Comparison of ENCODE assay signal across 13 cellular contexts in genomic region chr14:70888681-70889175, GRCh38. TPM values are rescaled to one million over a fixed set of nuclear protein-coding genes. Genes with fewer than 3 reads are reported as not detected.
DNase-seq lines count a peak whose midpoint lies in the region; ATAC-seq and TF ChIP-seq lines count a peak whose summit lies in the region.
"Had no signal": no experiment of that assay in that cellular context is flagged by ENCODE, and none has a peak within 500 bp of the region (broad histone marks: within the 10 kb centered on the region; RNA-seq: fewer than 3 reads in every experiment).

No MANE protein-coding gene starts in this region.

- H3K9ac ChIP-seq in SK-N-SH (peak overlapping the region; percentile 40; the same call in 1 of the 2 replicates), fibroblast of lung (ENCODE audit: insufficient read depth, low read length) (no peak overlapping the region)

- POLR2A ChIA-PET in SK-N-SH (lab: Yijun Ruan, JAX): no interaction called here

- CTCF ChIA-PET in activated naive CD4-positive, alpha-beta T cell treated with anti-CD3 and anti-CD28 coated beads, Interleukin-2, amount 10 ng/mL, durations not matched to agents 7 days and 5 days (lab: Charles Lee): interaction anchor here (0.6 to 10.1 kb wide), 5 partner anchors 15 to 80 kb away, joined by 3 to 128 read pairs (median 5); partner anchors contain the start of genes MAP3K9 and PCNX1
- CTCF ChIA-PET in SK-N-SH (lab: Yijun Ruan, JAX): interaction anchor here (0.8 to 1.5 kb wide), 3 partner anchors 18 to 84 kb away, joined by 3 to 9 read pairs (median 6); partner anchors contain the start of gene PCNX1

- H3K27ac Mint-ChIP-seq in activated naive CD4-positive, alpha-beta T cell treated with anti-CD3 and anti-CD28 coated beads, Interleukin-2, amount 10 ng/mL, durations not matched to agents 7 days and 5 days: peak overlapping the region; percentile 76
- H3K27ac Mint-ChIP-seq in activated naive CD4-positive, alpha-beta T cell treated with anti-CD3 and anti-CD28 coated beads, Interleukin-2, amount 50 U/mL, for 72 hours: no peak overlapping the region
- H3K27ac Mint-ChIP-seq: mesothelial cell of epicardium had no signal

- no peaks in the 10 kb centered on the region for H4K20me1 ChIP-seq in SK-N-SH (ENCODE audit: insufficient read depth)
- no peaks in the 10 kb centered on the region for H4K20me1 ChIP-seq in fibroblast of lung (ENCODE audit: control insufficient read depth, extremely low read depth, insufficient read depth, low read length)

- no peak overlapping the region for H3K4me3 ChIP-seq in SK-N-SH (ENCODE audit: low read depth in 2 of 2, low read length in 1 of 2)
- no peak overlapping the region for H3K4me3 ChIP-seq in fibroblast of lung (replicated peaks in 1 of 4; ENCODE audit: control extremely low read depth in 1 of 4, insufficient read depth in 1 of 4, low read depth in 3 of 4, low read length in 4 of 4)
- H3K4me3 ChIP-seq in MG63: no peak overlapping the region
- H3K4me3 ChIP-seq: ascending aorta had no signal

- TF ChIP-seq CTCF in SK-N-SH (IDR thresholded peaks at IDR 0.05) (no peak), fibroblast of lung (conservative IDR thresholded peaks at IDR 0.05 in 1 of 2, IDR thresholded peaks at IDR 0.05 in 1 of 2; ENCODE audit: low read depth in 1 of 2, low read length in 2 of 2) (no peak)

- no peak for TF ChIP-seq RAD21 in SK-N-SH (IDR thresholded peaks at IDR 0.05; ENCODE audit: low read length)

- no peak for ATAC-seq in activated naive CD4-positive, alpha-beta T cell treated with anti-CD3 and anti-CD28 coated beads, Interleukin-2, amount 50 U/mL, for 72 hours
- no peak for ATAC-seq in GM21515 (IDR thresholded peaks at IDR 0.05; ENCODE audit: unreplicated experiment)
- no peak for ATAC-seq in GM19455 (IDR thresholded peaks at IDR 0.05; ENCODE audit: unreplicated experiment)
- ATAC-seq: activated CD4-positive, CD25-positive, alpha-beta regulatory T cell treated with anti-CD3 and anti-CD28 coated beads, Interleukin-2, amount 50 U/mL, for 24 hours; Panc1 had no signal

- peak in 1 of 2 experiments; percentile 45; a peak in 1 of 4 replicates for TF ChIP-seq EP300 in SK-N-SH (IDR thresholded peaks at IDR 0.05; ENCODE audit: borderline replicate concordance in 1 of 2, low read depth in 1 of 2, low read length in 1 of 2)

- peaks cover 94% of the 10 kb centered on the region for H3K4me1 Mint-ChIP-seq in activated naive CD4-positive, alpha-beta T cell treated with anti-CD3 and anti-CD28 coated beads, Interleukin-2, amount 10 ng/mL, durations not matched to agents 7 days and 5 days

- H3K4me1 ChIP-seq in SK-N-SH (ENCODE audit: control insufficient read depth in 1 of 2, insufficient read depth in 2 of 2, low read depth in 1 of 2, low read length in 1 of 2) (peaks cover 3 to 39% of the 10 kb centered on the region in 2 experiments), fibroblast of lung (ENCODE audit: control insufficient read depth, extremely low read depth, insufficient read depth, low read length) (peaks cover 11% of the 10 kb centered on the region)

- H3K27me3 ChIP-seq in SK-N-SH (ENCODE audit: insufficient read depth): no peaks in the 10 kb centered on the region
- no peaks in the 10 kb centered on the region for H3K27me3 ChIP-seq in fibroblast of lung (ENCODE audit: control insufficient read depth, insufficient read depth, low read length)
- no peaks in the 10 kb centered on the region for H3K27me3 ChIP-seq in MG63
- H3K27me3 ChIP-seq: ascending aorta had no signal

- WGBS in SK-N-SH (ENCODE audit: low lambda C conversion rate): 5% methylated on average over 1 of the region's 1 CpG

- peak overlapping the region; percentile 51; the same call in 1 of the 2 replicates for H3K4me2 ChIP-seq in SK-N-SH
- peak overlapping the region; percentile 11 for H3K4me2 ChIP-seq in fibroblast of lung (ENCODE audit: extremely low read depth, insufficient read depth, low read length)

- peak overlapping the region; percentile 50; the same call in 1 of the 2 replicates for H2AFZ ChIP-seq in SK-N-SH (ENCODE audit: low read depth)
- H2AFZ ChIP-seq in fibroblast of lung (ENCODE audit: low read length): no peak overlapping the region

- H3K9me3 ChIP-seq in SK-N-SH: no peaks in the 10 kb centered on the region
- H3K9me3 ChIP-seq in fibroblast of lung (ENCODE audit: control insufficient read depth, insufficient read depth, low read depth, low read length): no peaks in the 10 kb centered on the region
- H3K9me3 ChIP-seq in MG63: no peaks in the 10 kb centered on the region
- H3K9me3 ChIP-seq: ascending aorta had no signal

- no peak for DNase-seq in activated naive CD4-positive, alpha-beta T cell treated with anti-CD3 and anti-CD28 coated beads, Interleukin-2, amount 10 ng/mL, durations not matched to agents 7 days and 5 days
- DNase-seq in activated naive CD4-positive, alpha-beta T cell treated with anti-CD3 and anti-CD28 coated beads, Interleukin-2, amount 50 U/mL, for 72 hours (ENCODE audit: low spot score in 2 of 2): no peak
- DNase-seq in SK-N-SH: no peak
- DNase-seq in fibroblast of lung (ENCODE audit: low read depth in 2 of 2): peak; percentile 53 to 70
- no peak for DNase-seq in NCI-H526 treated with DMSO at 0.1 percent for 48 hours (lab: John Stamatoyannopoulos, UW)
- DNase-seq in MG63: no peak
- DNase-seq: NCI-H1417 had no signal

- H3F3A ChIP-seq in SK-N-SH (replicated peaks; ENCODE audit: insufficient read depth): peaks cover 12% of the 10 kb centered on the region

- H3K36me3 Mint-ChIP-seq in activated naive CD4-positive, alpha-beta T cell treated with anti-CD3 and anti-CD28 coated beads, Interleukin-2, amount 10 ng/mL, durations not matched to agents 7 days and 5 days: peaks cover 1% of the 10 kb centered on the region
- H3K36me3 Mint-ChIP-seq in activated naive CD4-positive, alpha-beta T cell treated with anti-CD3 and anti-CD28 coated beads, Interleukin-2, amount 50 U/mL, for 72 hours: no peaks in the 10 kb centered on the region
- H3K36me3 Mint-ChIP-seq: mesothelial cell of epicardium had no signal

- no peak overlapping the region for H3K4me3 Mint-ChIP-seq in activated naive CD4-positive, alpha-beta T cell treated with anti-CD3 and anti-CD28 coated beads, Interleukin-2, amount 10 ng/mL, durations not matched to agents 7 days and 5 days
- H3K4me3 Mint-ChIP-seq: mesothelial cell of epicardium had no signal

- H3K27ac ChIP-seq in SK-N-SH (ENCODE audit: low read depth in 2 of 2, low read length in 1 of 2): peak overlapping the region in 1 of 2 experiments; percentile 65; a peak in 3 of 4 replicates
- peak overlapping the region; percentile 33 for H3K27ac ChIP-seq in fibroblast of lung (ENCODE audit: insufficient read depth, low read length)

- H3K79me2 ChIP-seq in SK-N-SH (ENCODE audit: insufficient read depth) (no peaks in the 10 kb centered on the region), fibroblast of lung (ENCODE audit: control insufficient read depth, insufficient read depth, low read length) (no peaks in the 10 kb centered on the region)

- H3K27me3 Mint-ChIP-seq in activated naive CD4-positive, alpha-beta T cell treated with anti-CD3 and anti-CD28 coated beads, Interleukin-2, amount 10 ng/mL, durations not matched to agents 7 days and 5 days: no peaks in the 10 kb centered on the region

- H3K9me3 Mint-ChIP-seq in activated naive CD4-positive, alpha-beta T cell treated with anti-CD3 and anti-CD28 coated beads, Interleukin-2, amount 10 ng/mL, durations not matched to agents 7 days and 5 days: no peaks in the 10 kb centered on the region
- H3K9me3 Mint-ChIP-seq in activated naive CD4-positive, alpha-beta T cell treated with anti-CD3 and anti-CD28 coated beads, Interleukin-2, amount 50 U/mL, for 72 hours: no peaks in the 10 kb centered on the region
- H3K9me3 Mint-ChIP-seq: mesothelial cell of epicardium had no signal

- H3K36me3 ChIP-seq in SK-N-SH (replicated peaks in 1 of 2; ENCODE audit: control insufficient read depth in 1 of 2, insufficient read depth in 2 of 2, low read length in 1 of 2): no peaks in the 10 kb centered on the region
- H3K36me3 ChIP-seq in fibroblast of lung (ENCODE audit: control insufficient read depth, insufficient read depth, low read length): no peaks in the 10 kb centered on the region
- H3K36me3 ChIP-seq in MG63: no peaks in the 10 kb centered on the region
- H3K36me3 ChIP-seq: ascending aorta had no signal

- no peaks in the 10 kb centered on the region for H3K9me2 ChIP-seq in SK-N-SH

TF ChIP-seq in SK-N-SH, 30 proteins besides CTCF, POLR2A, EP300 and RAD21:
- peak; percentile 69; the same call in 1 of the 2 replicates for TF ChIP-seq TCF12 (IDR thresholded peaks at IDR 0.05)
- no peak for TF ChIP-seq SIN3A (IDR thresholded peaks at IDR 0.05; ENCODE audit: borderline replicate concordance, low read depth, low read length)
- TF ChIP-seq JUND (IDR thresholded peaks at IDR 0.05): peak; percentile 66; the same call in 1 of the 2 replicates
- peak; percentile 58 for TF ChIP-seq MAX (IDR thresholded peaks at IDR 0.05; ENCODE audit: low read depth)
- TF ChIP-seq PBX3 (IDR thresholded peaks at IDR 0.05): peak; percentile 78
- no peak for TF ChIP-seq FOXJ3 (CRISPR knock-in tag; IDR thresholded peaks at IDR 0.05)
- peak; percentile 64 for TF ChIP-seq FOSL2 (IDR thresholded peaks at IDR 0.05; ENCODE audit: borderline replicate concordance, low read depth)

RNA-seq across cellular contexts. Expression of gene PCNX1, which starts 18.5 kb away (rescaled TPM):
- 100 to 1,000 TPM in 1 of 2 donors, 10 to 100 TPM in 1; 67.4 to 107 TPM for total RNA-seq in activated naive CD4-positive, alpha-beta T cell treated with anti-CD3 and anti-CD28 coated beads, Interleukin-2, amount 50 U/mL, for 72 hours
- 9.4 and 13.6 TPM in 2 replicates for polyA plus RNA-seq in SK-N-SH (2012; rRNA removed)
- polyA plus RNA-seq in SK-N-SH (2012; cell fraction: cytosol; rRNA removed): 9.1 and 10.1 TPM in 2 replicates
- polyA plus RNA-seq in SK-N-SH (2012; cell fraction: nucleus; rRNA removed): 21.1 and 30.6 TPM in 2 replicates
- 57.8 and 69.4 TPM in 2 replicates for total RNA-seq in fibroblast of lung
- polyA plus RNA-seq in fibroblast of lung: 33.0 and 35.7 TPM in 2 replicates
- 11.4 and 14.8 TPM in 2 replicates for polyA plus RNA-seq in fibroblast of lung (2012)
- 83.2 and 120 TPM in 2 replicates for polyA minus RNA-seq in fibroblast of lung (ENCODE audit: low replicate concordance)
- 25.4 TPM in 2 replicates for total RNA-seq in MG63 (2014; rRNA removed; shearing (Covaris generic); ENCODE audit: low replicate concordance)

Comparison
In these comparisons a context has a peak if more than half of its experiments do, and no peak if none do; other contexts are left out.
1. DNase-seq: peak in fibroblast of lung (2 of 2); none in activated naive CD4-positive, alpha-beta T cell treated with anti-CD3 and anti-CD28 coated beads, Interleukin-2, amount 10 ng/mL, durations not matched to agents 7 days and 5 days (single experiment), activated naive CD4-positive, alpha-beta T cell treated with anti-CD3 and anti-CD28 coated beads, Interleukin-2, amount 50 U/mL, for 72 hours (0 of 2), SK-N-SH (single experiment), NCI-H526 treated with DMSO at 0.1 percent for 48 hours (single experiment) and MG63 (single experiment).